29 cellular contexts compared by ENCODE assay signal in the genomic region with DNA sequence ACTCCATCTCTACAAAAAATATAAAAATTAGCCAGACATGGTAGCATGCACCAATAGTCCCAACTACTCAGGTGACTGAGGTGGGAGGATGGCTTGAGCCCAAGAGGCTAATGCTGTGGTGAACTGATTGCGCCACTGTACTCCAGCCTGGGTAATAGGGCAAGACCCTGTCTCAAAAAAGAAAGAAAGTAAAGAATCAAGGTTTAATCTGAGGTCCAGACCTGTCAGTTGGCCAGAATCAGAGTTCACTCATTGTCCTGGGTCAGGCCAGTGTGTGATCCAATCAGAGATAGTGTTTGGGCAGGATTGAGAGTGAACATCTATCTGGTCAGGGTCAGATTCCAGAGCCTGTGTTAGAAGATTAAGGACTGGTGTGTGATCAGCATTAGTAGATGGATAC. TPM values are rescaled to one million over a fixed set of nuclear protein-coding genes. Genes with fewer than 3 reads are reported as not detected.
"Had no signal": no experiment of that assay in that cellular context is flagged by ENCODE, and none has a peak within 500 bp of the region (broad histone marks: within the 10 kb centered on the region; RNA-seq: fewer than 3 reads in every experiment).

No MANE protein-coding gene starts in this region.

- H3K4me1 Mint-ChIP-seq: stimulated activated naive CD8-positive, alpha-beta T cell treated with anti-CD3 and anti-CD28 coated beads, Interleukin-15, amount 100 ng/mL, for 72 hours had no signal

- H3K27me3 Mint-ChIP-seq: dendritic cell treated with granulocyte-macrophage colony-stimulating factor and Interleukin-4, amounts not matched to agents 40 ng/mL and 50 ng/mL, for 4 days; naive thymus-derived CD8-positive, alpha-beta T cell; stimulated activated naive CD8-positive, alpha-beta T cell treated with anti-CD3 and anti-CD28 coated beads, Interleukin-15, amount 100 ng/mL, for 72 hours had no signal

- ATAC-seq: foreskin keratinocyte; heart right ventricle; left cardiac atrium; lower lobe of right lung; naive thymus-derived CD8-positive, alpha-beta T cell; right cardiac atrium; stimulated activated naive CD8-positive, alpha-beta T cell treated with anti-CD3 and anti-CD28 coated beads, Interleukin-15, amount 100 ng/mL, for 72 hours; upper lobe of right lung had no signal

- H3K4me1 ChIP-seq: colonic mucosa, esophagus muscularis mucosa, foreskin keratinocyte, heart right ventricle, left ventricle myocardium inferior, lower lobe of right lung, prostate gland, suprapubic skin, transverse colon, upper lobe of right lung, uterus had no signal

- H3K9me3 Mint-ChIP-seq: dendritic cell treated with granulocyte-macrophage colony-stimulating factor and Interleukin-4, amounts not matched to agents 40 ng/mL and 50 ng/mL, for 4 days; naive thymus-derived CD8-positive, alpha-beta T cell; nephron progenitor cell; stimulated activated naive CD8-positive, alpha-beta T cell treated with anti-CD3 and anti-CD28 coated beads, Interleukin-15, amount 100 ng/mL, for 72 hours had no signal

- DNase-seq: colonic mucosa; effector memory CD4-positive, alpha-beta T cell; foreskin keratinocyte; glutamatergic neuron; heart right ventricle; hippocampal formation; left cardiac atrium; left ventricle myocardium inferior; lower lobe of right lung; nephron progenitor cell; nucleus accumbens; right cardiac atrium; stimulated activated CD4-positive, alpha-beta T cell treated with anti-CD3 and anti-CD28 coated beads, Interleukin-15, amount 100 ng/mL, for 24 hours; stimulated activated CD4-positive, alpha-beta T cell treated with anti-CD3 and anti-CD28 coated beads, Interleukin-2, amount 100 ng/mL, for 48 hours; stimulated activated naive CD4-positive, alpha-beta T cell; stimulated activated naive CD8-positive, alpha-beta T cell treated with anti-CD3 and anti-CD28 coated beads, Interleukin-15, amount 100 ng/mL, for 72 hours; transverse colon; upper lobe of right lung; uterus had no signal

- H3K27ac Mint-ChIP-seq: dendritic cell treated with granulocyte-macrophage colony-stimulating factor and Interleukin-4, amounts not matched to agents 40 ng/mL and 50 ng/mL, for 4 days; nephron progenitor cell had no signal

- H3K27me3 ChIP-seq: colonic mucosa, esophagus muscularis mucosa, foreskin keratinocyte, heart right ventricle, suprapubic skin, transverse colon, upper lobe of right lung, uterus had no signal

- H3K9me3 ChIP-seq: colonic mucosa, esophagus muscularis mucosa, heart right ventricle, left ventricle myocardium inferior, lower lobe of right lung, prostate gland, suprapubic skin, transverse colon, upper lobe of right lung, uterus had no signal

- H3K36me3 ChIP-seq: uterus had no signal

- H3K4me3 Mint-ChIP-seq: dendritic cell treated with granulocyte-macrophage colony-stimulating factor and Interleukin-4, amounts not matched to agents 40 ng/mL and 50 ng/mL, for 4 days; naive thymus-derived CD8-positive, alpha-beta T cell; nephron progenitor cell; stimulated activated naive CD8-positive, alpha-beta T cell treated with anti-CD3 and anti-CD28 coated beads, Interleukin-15, amount 100 ng/mL, for 72 hours had no signal

- H3K4me3 ChIP-seq: colonic mucosa, esophagus muscularis mucosa, heart right ventricle, left ventricle myocardium inferior, lower lobe of right lung, prostate gland, skin epidermis, suprapubic skin, transverse colon, upper lobe of right lung, uterus had no signal

- H3K27ac ChIP-seq: colonic mucosa, esophagus muscularis mucosa, foreskin keratinocyte, heart right ventricle, left ventricle myocardium inferior, lower lobe of right lung, prostate gland, skin epidermis, suprapubic skin, transverse colon, upper lobe of right lung, uterus had no signal

RNA-seq across cellular contexts. Expression of gene CAPN11, which starts 15.8 kb away (rescaled TPM):
- total RNA-seq: epithelial cell of proximal tubule; fibroblast of lung; foreskin keratinocyte; kidney epithelial cell; naive thymus-derived CD8-positive, alpha-beta T cell; osteocyte had no signal
- polyA plus RNA-seq: fibroblast of lung; foreskin keratinocyte; naive thymus-derived CD8-positive, alpha-beta T cell had no signal
